ENCODE assay signal across 8 cellular contexts in genomic region chr20:542777-543368, GRCh38. TPM values are rescaled to one million over a fixed set of nuclear protein-coding genes. Genes with fewer than 3 reads are reported as not detected.
DNase-seq lines count a peak whose midpoint lies in the region; ATAC-seq and TF ChIP-seq lines count a peak whose summit lies in the region.

No MANE protein-coding gene starts in this region.

- peaks cover 40% of the 10 kb centered on the region for H3K36me3 ChIP-seq in BLaER1
- H3K36me3 ChIP-seq in neutrophil: no peaks in the 10 kb centered on the region

- H3K4me2 ChIP-seq in BLaER1: peak overlapping the region; percentile 90

- POLR2A ChIA-PET in activated CD4-positive, alpha-beta memory T cell treated with anti-CD3 and anti-CD28 coated beads, Interleukin-2, amount 10 ng/mL, durations not matched to agents 7 days and 5 days (lab: Charles Lee): interaction anchor here (0.7 to 2.5 kb wide), 17 partner anchors 9 to 1928 kb away, joined by 3 to 11 read pairs (median 3); partner anchors contain the start of genes SNRPB, SRXN1, TBC1D20 and TRIB3

- H3K4me1 ChIP-seq in BLaER1: peaks cover 35% of the 10 kb centered on the region
- H3K4me1 ChIP-seq in neutrophil (ENCODE audit: control insufficient read depth in 1 of 2, insufficient read depth in 1 of 2, low read depth in 1 of 2, low read length in 1 of 2): peaks cover 23 to 24% of the 10 kb centered on the region in 2 experiments

- peaks cover 4% of the 10 kb centered on the region for H3K36me3 Mint-ChIP-seq in IgD-negative memory B cell
- H3K36me3 Mint-ChIP-seq in activated CD4-positive, alpha-beta memory T cell treated with anti-CD3 and anti-CD28 coated beads, Interleukin-2, amount 10 ng/mL, durations not matched to agents 7 days and 5 days (ENCODE audit: low read depth): peaks cover 52% of the 10 kb centered on the region

- peaks cover 37 to 48% (median 44%) of the 10 kb centered on the region in 3 donors for H3K4me1 Mint-ChIP-seq in IgD-negative memory B cell
- H3K4me1 Mint-ChIP-seq in activated CD4-positive, alpha-beta memory T cell treated with anti-CD3 and anti-CD28 coated beads, Interleukin-2, amount 10 ng/mL, durations not matched to agents 7 days and 5 days: peaks cover 52% of the 10 kb centered on the region

- no peaks in the 10 kb centered on the region for H3K27me3 ChIP-seq in BLaER1
- peaks cover 23% of the 10 kb centered on the region for H3K27me3 ChIP-seq in neutrophil

- CTCF ChIA-PET in activated CD4-positive, alpha-beta memory T cell treated with anti-CD3 and anti-CD28 coated beads, Interleukin-2, amount 10 ng/mL, durations not matched to agents 7 days and 5 days (lab: Charles Lee): interaction anchor here (0.9 to 2.4 kb wide), 4 partner anchors 103 to 1979 kb away, joined by 3 to 11 read pairs (median 4); no protein-coding TSS in a partner anchor

- DNase-seq in activated CD4-positive, alpha-beta memory T cell treated with anti-CD3 and anti-CD28 coated beads, Interleukin-2, amount 10 ng/mL, durations not matched to agents 7 days and 5 days: peak; percentile 28
- DNase-seq in fibroblast of pulmonary artery (ENCODE audit: low read depth) (no peak), cortex of kidney (lab: John Stamatoyannopoulos, UW) (no peak), NCI-H226 (no peak)

- peak overlapping the region; percentile 95 for H3K9ac ChIP-seq in BLaER1

- peak; percentile 18 for ATAC-seq in GM19395 (IDR thresholded peaks at IDR 0.05; ENCODE audit: unreplicated experiment)

- H3K27ac ChIP-seq in BLaER1 (peak overlapping the region; percentile 97), neutrophil (peak overlapping the region; percentile 89)

- peaks cover 6% of the 10 kb centered on the region for H3K27me3 Mint-ChIP-seq in IgD-negative memory B cell
- peaks cover 5% of the 10 kb centered on the region for H3K27me3 Mint-ChIP-seq in activated CD4-positive, alpha-beta memory T cell treated with anti-CD3 and anti-CD28 coated beads, Interleukin-2, amount 10 ng/mL, durations not matched to agents 7 days and 5 days

- H3K9me3 ChIP-seq in BLaER1: peaks cover 20% of the 10 kb centered on the region
- no peaks in the 10 kb centered on the region for H3K9me3 ChIP-seq in neutrophil

- TF ChIP-seq CTCF in fibroblast of pulmonary artery (IDR thresholded peaks at IDR 0.05; ENCODE audit: low read length, missing control alignments): no peak
- TF ChIP-seq CTCF in neutrophil (IDR thresholded peaks at IDR 0.05): no peak

- peaks cover 51% of the 10 kb centered on the region for H4K20me1 ChIP-seq in BLaER1

- H3K4me3 Mint-ChIP-seq in IgD-negative memory B cell: peak overlapping the region; percentile 92 to 99 (median 96)
- peak overlapping the region; percentile 84 for H3K4me3 Mint-ChIP-seq in activated CD4-positive, alpha-beta memory T cell treated with anti-CD3 and anti-CD28 coated beads, Interleukin-2, amount 10 ng/mL, durations not matched to agents 7 days and 5 days

- H3K4me3 ChIP-seq in BLaER1 (peak overlapping the region; percentile 94), fibroblast of pulmonary artery (replicated peaks; ENCODE audit: low read depth, low read length) (peak overlapping the region; percentile 79), neutrophil (ENCODE audit: low read depth in 1 of 2, low read length in 1 of 2) (peak overlapping the region; percentile 84 to 88)

- no peaks in the 10 kb centered on the region for H3K9me3 Mint-ChIP-seq in IgD-negative memory B cell
- peaks cover 13% of the 10 kb centered on the region for H3K9me3 Mint-ChIP-seq in activated CD4-positive, alpha-beta memory T cell treated with anti-CD3 and anti-CD28 coated beads, Interleukin-2, amount 10 ng/mL, durations not matched to agents 7 days and 5 days

- H3K27ac Mint-ChIP-seq in IgD-negative memory B cell: peak overlapping the region; percentile 3 to 100 (median 93)
- H3K27ac Mint-ChIP-seq in activated CD4-positive, alpha-beta memory T cell treated with anti-CD3 and anti-CD28 coated beads, Interleukin-2, amount 10 ng/mL, durations not matched to agents 7 days and 5 days: peak overlapping the region; percentile 44

RNA-seq across cellular contexts. Expression of gene CSNK2A1, which starts 0.7 kb away (rescaled TPM):
- polyA plus RNA-seq in IgD-negative memory B cell: 56.8 TPM
- total RNA-seq in activated CD4-positive, alpha-beta memory T cell treated with anti-CD3 and anti-CD28 coated beads, Interleukin-2, amount 10 ng/mL, durations not matched to agents 7 days and 5 days: 100 to 1,000 TPM; 101 to 111 TPM
